In genomic region chr2:8225257-8225656, GRCh38 we compare ENCODE assay signal across 20 cellular contexts.
DNase-seq lines count a peak whose midpoint lies in the region; ATAC-seq and TF ChIP-seq lines count a peak whose summit lies in the region.
"Had no signal": no experiment of that assay in that cellular context is flagged by ENCODE, and none has a peak within 500 bp of the region (broad histone marks: within the 10 kb centered on the region; RNA-seq: fewer than 3 reads in every experiment).

No MANE protein-coding gene starts in this region.

- H3K27me3 ChIP-seq in right cardiac atrium (ENCODE audit: control insufficient read depth, insufficient read depth), result no peaks in the 10 kb centered on the region
- H3K27me3 ChIP-seq in testis, result no peaks in the 10 kb centered on the region
- H3K27me3 ChIP-seq: BLaER1 treated with 17β-estradiol and CSF1 and Interleukin-3, amounts not matched to agents 10 nM and 100 nM; SJCRH30 had no signal

- ATAC-seq in right cardiac atrium (peak; percentile 61 to 65), GM19023 (IDR thresholded peaks at IDR 0.05; ENCODE audit: unreplicated experiment) (no peak)
- ATAC-seq: CD8-positive, alpha-beta T cell; HCT116; Panc1 had no signal

- DNase-seq in DMS 273 (lab: John Stamatoyannopoulos, UW; ENCODE audit: unreplicated experiment) (peak; percentile 24), DMS 273 treated with DMSO at 0.1 percent for 48 hours (lab: John Stamatoyannopoulos, UW) (no peak), right cardiac atrium (peak in 2 of 3 donors; percentile 57 to 74), testis (peak; percentile 33), A172 (ENCODE audit: low spot score) (no peak)
- DNase-seq in activated CD4-positive, CD25-positive, alpha-beta regulatory T cell (lab: John Stamatoyannopoulos, UW), result no peak
- DNase-seq: CD8-positive, alpha-beta T cell; GDM1; KG1; NCI-H1092; NCI-H1436; NCI-H1930; NCI-H748 treated with DMSO at 0.1 percent for 48 hours; SJCRH30 had no signal

- peak overlapping the region; percentile 26; the same call in 1 of the 2 replicates for H3K27ac ChIP-seq in VCaP
- peak overlapping the region; percentile 33 for H3K27ac ChIP-seq in right cardiac atrium (ENCODE audit: low read length)
- no peak overlapping the region for H3K27ac ChIP-seq in testis
- H3K27ac ChIP-seq: 22Rv1, SJCRH30 had no signal

- TF ChIP-seq POLR2A in testis (IDR thresholded peaks at IDR 0.05), result no peak

- H3K36me3 ChIP-seq in testis (ENCODE audit: low read depth, missing control alignments), result no peaks in the 10 kb centered on the region
- H3K36me3 ChIP-seq: BLaER1 treated with 17β-estradiol and CSF1 and Interleukin-3, amounts not matched to agents 10 nM and 100 nM; SJCRH30 had no signal

- WGBS in right cardiac atrium, result 37% methylated on average over 5 of the region's 5 CpGs
- whole genome bisulfite sequencing in testis, 2 donors, result 39 to 45% methylated on average over 5 of the region's 5 CpGs

- TF ChIP-seq CTCF in VCaP (conservative IDR thresholded peaks at IDR 0.05), result no peak
- TF ChIP-seq CTCF in testis (IDR thresholded peaks at IDR 0.05), result no peak

- H3K9me3 ChIP-seq in right cardiac atrium (ENCODE audit: control insufficient read depth, low read length) (no peaks in the 10 kb centered on the region), testis (no peaks in the 10 kb centered on the region)
- H3K9me3 ChIP-seq: SJCRH30 had no signal

- H3K4me1 ChIP-seq in right cardiac atrium (ENCODE audit: control insufficient read depth, insufficient read depth, low read length) (no peaks in the 10 kb centered on the region), testis (no peaks in the 10 kb centered on the region)
- H3K4me1 ChIP-seq: SJCRH30 had no signal

- H3K4me3 ChIP-seq in right cardiac atrium (ENCODE audit: low read length), result no peak overlapping the region
- no peak overlapping the region for H3K4me3 ChIP-seq in testis
- H3K4me3 ChIP-seq: BLaER1 treated with 17β-estradiol and CSF1 and Interleukin-3, amounts not matched to agents 10 nM and 100 nM; SJCRH30 had no signal

- intact Hi-C loops in right cardiac atrium (cut with DNase I) (no loop called here), testis (cut with DNase I; ENCODE audit: low total_unique reads) (no loop called here)

Comparison
In these comparisons a context has a peak if more than half of its experiments do, and no peak if none do; other contexts are left out.
1. DNase-seq: peak in DMS 273 (single experiment), right cardiac atrium (2 of 3) and testis (single experiment); none in DMS 273 treated with DMSO at 0.1 percent for 48 hours (single experiment), A172 (single experiment) and activated CD4-positive, CD25-positive, alpha-beta regulatory T cell (0 of 4).
2. H3K27ac ChIP-seq: peak in VCaP (single experiment) and right cardiac atrium (single experiment); none in testis (0 of 2).